ENCODE assay signal across 27 cellular contexts in genomic region chr11:19957301-19957985, GRCh38.
DNase-seq lines count a peak whose midpoint lies in the region; ATAC-seq and TF ChIP-seq lines count a peak whose summit lies in the region.
"Had no signal": no experiment of that assay in that cellular context is flagged by ENCODE, and none has a peak within 500 bp of the region (broad histone marks: within the 10 kb centered on the region; RNA-seq: fewer than 3 reads in every experiment).

No MANE protein-coding gene starts in this region.

- H3K27me3 Mint-ChIP-seq in nephron progenitor cell (ENCODE audit: low read depth, poor library complexity): peaks cover 8% of the 10 kb centered on the region

- peaks cover 63% of the 10 kb centered on the region for H3K4me1 Mint-ChIP-seq in nephron progenitor cell
- H3K4me1 Mint-ChIP-seq: activated CD4-positive, alpha-beta T cell treated with anti-CD3 and anti-CD28 coated beads, Interleukin-2, amount 10 ng/mL, durations not matched to agents 7 days and 5 days; activated CD8-positive, alpha-beta memory T cell treated with anti-CD3 and anti-CD28 coated beads, Interleukin-2, amount 10 ng/mL, durations not matched to agents 7 days and 5 days; CD4-positive, CD25-positive, alpha-beta regulatory T cell had no signal

- H3K4me3 ChIP-seq in WERI-Rb-1 (ENCODE audit: low read depth, low read length): peak overlapping the region; percentile 19
- H3K4me3 ChIP-seq in heart right ventricle: no peak overlapping the region
- no peak overlapping the region for H3K4me3 ChIP-seq in body of pancreas
- H3K4me3 ChIP-seq: esophagus muscularis mucosa, gastroesophageal sphincter, HAP-1, neural progenitor cell, suprapubic skin had no signal

- DNase-seq in NCI-H2227 treated with DMSO at 0.1 percent for 48 hours (lab: John Stamatoyannopoulos, UW) (peak; percentile 34), NCI-H2227 (lab: John Stamatoyannopoulos, UW; ENCODE audit: unreplicated experiment) (no peak), WERI-Rb-1 (peak; percentile 91), heart right ventricle (no peak), nephron progenitor cell (no peak), body of pancreas (no peak)
- DNase-seq in activated CD4-positive, alpha-beta T cell treated with anti-CD3 and anti-CD28 coated beads for 1 hour: no peak
- DNase-seq: activated CD4-positive, alpha-beta T cell treated with anti-CD3 and anti-CD28 coated beads, Interleukin-2, amount 10 ng/mL, durations not matched to agents 7 days and 5 days; activated CD8-positive, alpha-beta memory T cell treated with anti-CD3 and anti-CD28 coated beads, Interleukin-2, amount 10 ng/mL, durations not matched to agents 7 days and 5 days; activated naive CD4-positive, alpha-beta T cell; activated T-cell treated with anti-CD3 and anti-CD28 coated beads, Interleukin-2, amount 50 U/mL, for 72 hours; CD4-positive, CD25-positive, alpha-beta regulatory T cell; endodermal cell; NCI-H1417 treated with DMSO at 0.1 percent for 48 hours; NCI-H446; stimulated activated naive B cell treated with anti-CD40 and anti-IgM and Interleukin-4, amounts not matched to agents 10 μg/mL and 1 μg/mL and 100 μg/mL, for 72 hours had no signal

- intact Hi-C loops in heart right ventricle (cut with DNase I): loop anchor here in 4 of 10 donors (5.0 to 10.0 kb wide), 2 partner anchors 170 to 397 kb away; no protein-coding TSS in a partner anchor
- intact Hi-C loops in body of pancreas (cut with DNase I): no loop called here

- no peaks in the 10 kb centered on the region for H3K9me3 ChIP-seq in WERI-Rb-1 (ENCODE audit: severe bottlenecking)
- no peaks in the 10 kb centered on the region for H3K9me3 ChIP-seq in heart right ventricle
- H3K9me3 ChIP-seq in body of pancreas: no peaks in the 10 kb centered on the region
- H3K9me3 ChIP-seq: esophagus muscularis mucosa, gastroesophageal sphincter, HAP-1, suprapubic skin had no signal

- TF ChIP-seq POLR2A in body of pancreas (IDR thresholded peaks at IDR 0.05): no peak

- H3K4me1 ChIP-seq in heart right ventricle: peaks cover 7 to 58% (median 42%) of the 10 kb centered on the region in 9 donors
- H3K4me1 ChIP-seq in body of pancreas: peaks cover 39% of the 10 kb centered on the region

- H3K4me3 Mint-ChIP-seq in nephron progenitor cell: no peak overlapping the region
- H3K4me3 Mint-ChIP-seq: activated CD4-positive, alpha-beta T cell treated with anti-CD3 and anti-CD28 coated beads, Interleukin-2, amount 10 ng/mL, durations not matched to agents 7 days and 5 days; activated CD8-positive, alpha-beta memory T cell treated with anti-CD3 and anti-CD28 coated beads, Interleukin-2, amount 10 ng/mL, durations not matched to agents 7 days and 5 days; activated T-cell treated with anti-CD3 and anti-CD28 coated beads, Interleukin-2, amount 50 U/mL, for 72 hours; CD4-positive, CD25-positive, alpha-beta regulatory T cell; dendritic cell treated with granulocyte-macrophage colony-stimulating factor and Interleukin-4, amounts not matched to agents 40 ng/mL and 50 ng/mL, for 4 days; endodermal cell; neural progenitor cell; stimulated activated naive B cell treated with anti-CD40 and anti-IgM and Interleukin-4, amounts not matched to agents 10 μg/mL and 1 μg/mL and 100 μg/mL, for 72 hours had no signal

- peak in 6 of 8 donors; percentile 21 to 51 (median 42) for ATAC-seq in heart right ventricle
- ATAC-seq in body of pancreas: no peak
- no peak for ATAC-seq in HG02885 (IDR thresholded peaks at IDR 0.05; ENCODE audit: poor library complexity, unreplicated experiment)
- ATAC-seq: activated CD8-positive, alpha-beta memory T cell treated with anti-CD3 and anti-CD28 coated beads, Interleukin-2, amount 10 ng/mL, durations not matched to agents 7 days and 5 days; activated T-cell treated with anti-CD3 and anti-CD28 coated beads, Interleukin-2, amount 50 U/mL, for 72 hours; gastroesophageal sphincter; sciatic nerve; stimulated activated naive B cell treated with anti-CD40 and anti-IgM and Interleukin-4, amounts not matched to agents 10 μg/mL and 1 μg/mL and 100 μg/mL, for 72 hours had no signal

- no peaks in the 10 kb centered on the region for H3K27me3 ChIP-seq in WERI-Rb-1 (ENCODE audit: insufficient read depth, low read depth, severe bottlenecking)
- H3K27me3 ChIP-seq in heart right ventricle: no peaks in the 10 kb centered on the region
- no peaks in the 10 kb centered on the region for H3K27me3 ChIP-seq in body of pancreas
- H3K27me3 ChIP-seq: esophagus muscularis mucosa, gastroesophageal sphincter, neural progenitor cell, suprapubic skin had no signal

- no peak for TF ChIP-seq CTCF in WERI-Rb-1 (IDR thresholded peaks at IDR 0.05; ENCODE audit: low read depth, low read length)
- TF ChIP-seq CTCF in heart right ventricle (IDR thresholded peaks at IDR 0.05): no peak
- no peak for TF ChIP-seq CTCF in nephron progenitor cell (IDR thresholded peaks at IDR 0.05)
- no peak for TF ChIP-seq CTCF in body of pancreas (IDR thresholded peaks at IDR 0.05)

- H3K27ac ChIP-seq in WERI-Rb-1 (peak overlapping the region; percentile 94), heart right ventricle (peak overlapping the region in 5 of 10 donors; percentile 16 to 44 (median 19)), body of pancreas (no peak overlapping the region)
- H3K27ac ChIP-seq: 22Rv1, esophagus muscularis mucosa, gastroesophageal sphincter, KMS-11, neural progenitor cell, suprapubic skin, VCaP had no signal

- H3K36me3 Mint-ChIP-seq in nephron progenitor cell (ENCODE audit: low read depth): no peaks in the 10 kb centered on the region
- H3K36me3 Mint-ChIP-seq: activated CD8-positive, alpha-beta memory T cell treated with anti-CD3 and anti-CD28 coated beads, Interleukin-2, amount 10 ng/mL, durations not matched to agents 7 days and 5 days; CD4-positive, CD25-positive, alpha-beta regulatory T cell; stimulated activated naive B cell treated with anti-CD40 and anti-IgM and Interleukin-4, amounts not matched to agents 10 μg/mL and 1 μg/mL and 100 μg/mL, for 72 hours had no signal

- WGBS in heart right ventricle, 2 donors: 56 to 68% methylated on average over 8 of the region's 8 CpGs
- 90 to 93% methylated on average over 8 of the region's 8 CpGs for WGBS in body of pancreas, 2 donors

- H3K9me3 Mint-ChIP-seq in nephron progenitor cell: no peaks in the 10 kb centered on the region
- H3K9me3 Mint-ChIP-seq: activated CD4-positive, alpha-beta T cell treated with anti-CD3 and anti-CD28 coated beads, Interleukin-2, amount 10 ng/mL, durations not matched to agents 7 days and 5 days; dendritic cell treated with granulocyte-macrophage colony-stimulating factor and Interleukin-4, amounts not matched to agents 40 ng/mL and 50 ng/mL, for 4 days; endodermal cell; neural progenitor cell; stimulated activated naive B cell treated with anti-CD40 and anti-IgM and Interleukin-4, amounts not matched to agents 10 μg/mL and 1 μg/mL and 100 μg/mL, for 72 hours had no signal

- H3K36me3 ChIP-seq in WERI-Rb-1 (no peaks in the 10 kb centered on the region), heart right ventricle (no peaks in the 10 kb centered on the region), body of pancreas (replicated peaks in 1 of 2; ENCODE audit: insufficient read depth in 1 of 2, low read depth in 2 of 2) (no peaks in the 10 kb centered on the region)
- H3K36me3 ChIP-seq: HAP-1, neural progenitor cell, suprapubic skin had no signal

- peak overlapping the region; percentile 40 for H3K27ac Mint-ChIP-seq in nephron progenitor cell
- H3K27ac Mint-ChIP-seq: activated CD4-positive, alpha-beta T cell treated with anti-CD3 and anti-CD28 coated beads, Interleukin-2, amount 10 ng/mL, durations not matched to agents 7 days and 5 days; activated CD8-positive, alpha-beta memory T cell treated with anti-CD3 and anti-CD28 coated beads, Interleukin-2, amount 10 ng/mL, durations not matched to agents 7 days and 5 days; activated T-cell treated with anti-CD3 and anti-CD28 coated beads, Interleukin-2, amount 50 U/mL, for 72 hours; CD4-positive, CD25-positive, alpha-beta regulatory T cell; dendritic cell treated with granulocyte-macrophage colony-stimulating factor and Interleukin-4, amounts not matched to agents 40 ng/mL and 50 ng/mL, for 4 days; endodermal cell; neural progenitor cell; stimulated activated naive B cell treated with anti-CD40 and anti-IgM and Interleukin-4, amounts not matched to agents 10 μg/mL and 1 μg/mL and 100 μg/mL, for 72 hours had no signal

Comparison
In these comparisons a context has a peak if more than half of its experiments do, and no peak if none do; other contexts are left out.
1. DNase-seq: peak in NCI-H2227 treated with DMSO at 0.1 percent for 48 hours (single experiment) and WERI-Rb-1 (single experiment); none in NCI-H2227 (single experiment), heart right ventricle (0 of 2), nephron progenitor cell (single experiment), body of pancreas (0 of 4) and activated CD4-positive, alpha-beta T cell treated with anti-CD3 and anti-CD28 coated beads for 1 hour (single experiment).
2. ATAC-seq: peak in heart right ventricle (6 of 8); none in body of pancreas (single experiment) and HG02885 (single experiment).